1 cellular context compared by ENCODE assay signal in genomic region chr5:180043381-180043780, GRCh38.
TF ChIP-seq lines count a peak whose summit lies in the region.

No MANE protein-coding gene starts in this region.

TF ChIP-seq in SK-N-SH, 30 proteins besides CTCF, POLR2A, EP300 and RAD21 (continued from another document):
- no peak for TF ChIP-seq RFX5 (IDR thresholded peaks at IDR 0.05; ENCODE audit: low read length)
- TF ChIP-seq EZH2phosphoT487 (IDR thresholded peaks at IDR 0.05; ENCODE audit: borderline replicate concordance, low read depth) = no peak
- no peak for TF ChIP-seq RXRA (IDR thresholded peaks at IDR 0.05; ENCODE audit: borderline replicate concordance, low read depth)
- TF ChIP-seq TEAD4 (IDR thresholded peaks at IDR 0.05; ENCODE audit: borderline replicate concordance, insufficient read depth) = no peak
- no peak for TF ChIP-seq YY1 (IDR thresholded peaks at IDR 0.05; ENCODE audit: low read depth)
- TF ChIP-seq SIN3A (IDR thresholded peaks at IDR 0.05; ENCODE audit: borderline replicate concordance, low read depth, low read length) = no peak
- no peak for TF ChIP-seq CHD2 (IDR thresholded peaks at IDR 0.05; ENCODE audit: low read length, partially characterized antibody)
- no peak for TF ChIP-seq TAF1 (IDR thresholded peaks at IDR 0.05; ENCODE audit: borderline replicate concordance, low read depth, low read length)
- TF ChIP-seq PBX3 (IDR thresholded peaks at IDR 0.05) = no peak
- no peak for TF ChIP-seq RCOR1 (IDR thresholded peaks at IDR 0.05; ENCODE audit: low read length)
